24 cellular contexts compared by ENCODE assay signal in the genomic region with DNA sequence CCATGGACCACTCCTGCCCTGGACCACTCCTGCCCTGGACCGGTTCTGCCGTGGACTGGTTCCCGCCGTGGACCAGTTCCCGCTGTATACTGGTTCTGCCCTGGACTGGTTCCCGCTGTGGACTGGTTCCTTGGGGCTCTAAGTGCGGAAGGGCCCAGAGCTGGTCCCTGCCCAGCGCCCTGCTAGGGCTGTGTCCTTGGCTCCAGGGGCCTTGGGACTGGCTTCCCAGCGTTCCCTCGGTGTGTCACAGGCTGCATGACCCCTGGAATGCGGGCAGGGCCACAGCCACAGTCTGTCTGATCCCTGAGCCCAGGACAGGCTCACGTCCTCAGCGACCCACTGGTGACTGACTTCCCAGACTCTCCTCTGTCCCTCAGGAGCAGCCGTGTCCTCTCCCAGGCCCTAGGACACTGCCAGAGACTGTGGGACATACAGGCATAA.
A peak's percentile ranks its signal among the peaks of the same experiment; 100 is the strongest.
DNase-seq lines count a peak whose midpoint lies in the region; ATAC-seq, FAIRE-seq and TF ChIP-seq lines count a peak whose summit lies in the region.
"Had no signal": no experiment of that assay in that cellular context is flagged by ENCODE, and none has a peak within 500 bp of the region (broad histone marks: within the 10 kb centered on the region; RNA-seq: fewer than 3 reads in every experiment).

No MANE protein-coding gene starts in this region.

- H3K36me3 Mint-ChIP-seq in CD14-positive monocyte = peaks cover 30 to 44% of the 10 kb centered on the region in 2 donors
- peaks cover 14% of the 10 kb centered on the region for H3K36me3 Mint-ChIP-seq in activated CD4-positive, alpha-beta memory T cell treated with anti-CD3 and anti-CD28 coated beads, Interleukin-2, amount 10 ng/mL, durations not matched to agents 7 days and 5 days (ENCODE audit: low read depth)

- H3K4me3 ChIP-seq in body of pancreas (no peak overlapping the region), kidney (ENCODE audit: low read length in 2 of 2) (no peak overlapping the region)
- H3K4me3 ChIP-seq: MG63 had no signal

- H3K27ac Mint-ChIP-seq in CD14-positive monocyte = no peak overlapping the region
- H3K27ac Mint-ChIP-seq in activated CD4-positive, alpha-beta memory T cell treated with anti-CD3 and anti-CD28 coated beads, Interleukin-2, amount 10 ng/mL, durations not matched to agents 7 days and 5 days = no peak overlapping the region
- H3K27ac Mint-ChIP-seq: activated CD8-positive, alpha-beta T cell treated with anti-CD3 and anti-CD28 coated beads, Interleukin-2, amount 10 ng/mL, durations not matched to agents 7 days and 5 days; activated naive CD4-positive, alpha-beta T cell treated with anti-CD3 and anti-CD28 coated beads, Interleukin-2, amount 10 ng/mL, durations not matched to agents 7 days and 5 days had no signal

- H3K36me3 ChIP-seq in body of pancreas (replicated peaks in 1 of 2; ENCODE audit: insufficient read depth in 1 of 2, low read depth in 2 of 2) (no peaks in the 10 kb centered on the region), kidney (ENCODE audit: control insufficient read depth in 1 of 2, insufficient read depth in 2 of 2, low read length in 2 of 2) (peaks cover 0 to 2% of the 10 kb centered on the region in 2 donors)
- H3K36me3 ChIP-seq: MG63 had no signal

- DNase-seq in CD14-positive monocyte (ENCODE audit: low spot score) = peak; percentile 27
- peak in 3 of 4 donors; percentile 1 to 9 (median 4) for DNase-seq in body of pancreas
- peak; percentile 70 for DNase-seq in kidney
- DNase-seq in posterior vena cava (ENCODE audit: low spot score) = peak; percentile 77
- DNase-seq in activated CD8-positive, alpha-beta memory T cell treated with anti-CD3 and anti-CD28 coated beads, Interleukin-2, amount 50 U/mL, for 4 hours = no peak
- no peak for DNase-seq in NCI-H748 treated with DMSO at 0.1 percent for 48 hours (lab: John Stamatoyannopoulos, UW)
- DNase-seq in activated CD4-positive, alpha-beta memory T cell treated with anti-CD3 and anti-CD28 coated beads, Interleukin-2, amount 10 ng/mL, durations not matched to agents 7 days and 5 days = no peak
- DNase-seq: ACHN; activated CD8-positive, alpha-beta T cell treated with anti-CD3 and anti-CD28 coated beads, Interleukin-2, amount 10 ng/mL, durations not matched to agents 7 days and 5 days; activated naive CD4-positive, alpha-beta T cell treated with anti-CD3 and anti-CD28 coated beads, Interleukin-2, amount 10 ng/mL, durations not matched to agents 7 days and 5 days; activated T-cell treated with anti-CD3 and anti-CD28 coated beads, Interleukin-2, amount 50 U/mL, for 48 hours; C1 segment of cervical spinal cord; erythroblast; foreskin keratinocyte; GOT3; MG63; NCI-H146; NCI-H2171; NCI-H524 treated with DMSO at 0.1 percent for 48 hours; T1000 had no signal

- intact Hi-C loops in CD14-positive monocyte (cut with micrococcal nuclease) (no loop called here), body of pancreas (cut with DNase I) (no loop called here), kidney (cut with DNase I) (no loop called here), posterior vena cava (cut with DNase I) (no loop called here)

- FAIRE-seq in kidney (lab: Jason Lieb, UNC) = no peak
- FAIRE-seq: astrocyte, D721Med, islet of Langerhans had no signal

- H3K4me1 ChIP-seq in body of pancreas (no peaks in the 10 kb centered on the region), kidney (ENCODE audit: control insufficient read depth in 1 of 2, insufficient read depth in 1 of 2, low read depth in 1 of 2, low read length in 2 of 2) (no peaks in the 10 kb centered on the region)
- H3K4me1 ChIP-seq: foreskin keratinocyte had no signal

- CTCF ChIA-PET in activated CD4-positive, alpha-beta memory T cell treated with anti-CD3 and anti-CD28 coated beads, Interleukin-2, amount 10 ng/mL, durations not matched to agents 7 days and 5 days (lab: Charles Lee) = no interaction called here

- no peak for TF ChIP-seq CTCF in CD14-positive monocyte (IDR thresholded peaks at IDR 0.05)
- no peak for TF ChIP-seq CTCF in body of pancreas (IDR thresholded peaks at IDR 0.05)
- no peak for TF ChIP-seq CTCF in kidney (IDR thresholded peaks at IDR 0.05; ENCODE audit: borderline replicate concordance, extremely low read depth, insufficient read depth)

- H3K9me3 Mint-ChIP-seq in CD14-positive monocyte = peaks cover 17 to 46% (median 30%) of the 10 kb centered on the region in 7 donors
- H3K9me3 Mint-ChIP-seq in activated CD4-positive, alpha-beta memory T cell treated with anti-CD3 and anti-CD28 coated beads, Interleukin-2, amount 10 ng/mL, durations not matched to agents 7 days and 5 days = peaks cover 5% of the 10 kb centered on the region

- ATAC-seq in body of pancreas (peak; percentile 18), HG02571 (IDR thresholded peaks at IDR 0.05; ENCODE audit: unreplicated experiment) (no peak)
- ATAC-seq: activated CD8-positive, alpha-beta T cell treated with anti-CD3 and anti-CD28 coated beads, Interleukin-2, amount 10 ng/mL, durations not matched to agents 7 days and 5 days; foreskin keratinocyte had no signal

- POLR2A ChIA-PET in activated CD4-positive, alpha-beta memory T cell treated with anti-CD3 and anti-CD28 coated beads, Interleukin-2, amount 10 ng/mL, durations not matched to agents 7 days and 5 days (lab: Charles Lee) = no interaction called here

- no peaks in the 10 kb centered on the region for H3K9me3 ChIP-seq in body of pancreas
- no peaks in the 10 kb centered on the region for H3K9me3 ChIP-seq in kidney (ENCODE audit: control insufficient read depth in 1 of 2, low read length in 2 of 2)
- H3K9me3 ChIP-seq: MG63 had no signal

- no peaks in the 10 kb centered on the region for H3K27me3 ChIP-seq in body of pancreas
- H3K27me3 ChIP-seq: foreskin keratinocyte, MG63 had no signal

- peaks cover 0 to 3% (median 1%) of the 10 kb centered on the region in 3 donors for H3K27me3 Mint-ChIP-seq in CD14-positive monocyte (ENCODE audit: low read depth in 3 of 3)
- H3K27me3 Mint-ChIP-seq in activated CD4-positive, alpha-beta memory T cell treated with anti-CD3 and anti-CD28 coated beads, Interleukin-2, amount 10 ng/mL, durations not matched to agents 7 days and 5 days = no peaks in the 10 kb centered on the region
- H3K27me3 Mint-ChIP-seq: activated naive CD4-positive, alpha-beta T cell treated with anti-CD3 and anti-CD28 coated beads, Interleukin-2, amount 10 ng/mL, durations not matched to agents 7 days and 5 days had no signal

- 79 to 92% methylated on average over 7 to 10 of the region's 14 CpGs for WGBS in body of pancreas, 2 donors

- peaks cover 2% of the 10 kb centered on the region for H3K4me1 Mint-ChIP-seq in CD14-positive monocyte
- H3K4me1 Mint-ChIP-seq in activated CD4-positive, alpha-beta memory T cell treated with anti-CD3 and anti-CD28 coated beads, Interleukin-2, amount 10 ng/mL, durations not matched to agents 7 days and 5 days = no peaks in the 10 kb centered on the region
- H3K4me1 Mint-ChIP-seq: activated naive CD4-positive, alpha-beta T cell treated with anti-CD3 and anti-CD28 coated beads, Interleukin-2, amount 10 ng/mL, durations not matched to agents 7 days and 5 days had no signal

- no peak for TF ChIP-seq POLR2A in body of pancreas (IDR thresholded peaks at IDR 0.05)

- no peak overlapping the region for H3K27ac ChIP-seq in body of pancreas
- no peak overlapping the region for H3K27ac ChIP-seq in kidney (ENCODE audit: low read depth in 2 of 2, low read length in 2 of 2)
- H3K27ac ChIP-seq: foreskin keratinocyte had no signal

- H3K4me3 Mint-ChIP-seq in CD14-positive monocyte = peak overlapping the region in 1 of 2 donors; percentile 9
- no peak overlapping the region for H3K4me3 Mint-ChIP-seq in activated CD4-positive, alpha-beta memory T cell treated with anti-CD3 and anti-CD28 coated beads, Interleukin-2, amount 10 ng/mL, durations not matched to agents 7 days and 5 days
- H3K4me3 Mint-ChIP-seq: activated CD8-positive, alpha-beta T cell treated with anti-CD3 and anti-CD28 coated beads, Interleukin-2, amount 10 ng/mL, durations not matched to agents 7 days and 5 days; activated naive CD4-positive, alpha-beta T cell treated with anti-CD3 and anti-CD28 coated beads, Interleukin-2, amount 10 ng/mL, durations not matched to agents 7 days and 5 days had no signal

- no peak overlapping the region for H3K9ac ChIP-seq in kidney (ENCODE audit: low read length in 2 of 2)

Comparison
In these comparisons a context has a peak if more than half of its experiments do, and no peak if none do; other contexts are left out.
1. DNase-seq: peak in CD14-positive monocyte (single experiment), body of pancreas (3 of 4), kidney (single experiment) and posterior vena cava (single experiment); none in activated CD8-positive, alpha-beta memory T cell treated with anti-CD3 and anti-CD28 coated beads, Interleukin-2, amount 50 U/mL, for 4 hours (single experiment), NCI-H748 treated with DMSO at 0.1 percent for 48 hours (single experiment) and activated CD4-positive, alpha-beta memory T cell treated with anti-CD3 and anti-CD28 coated beads, Interleukin-2, amount 10 ng/mL, durations not matched to agents 7 days and 5 days (single experiment).